1 cellular context compared by ENCODE assay signal in the genomic region with DNA sequence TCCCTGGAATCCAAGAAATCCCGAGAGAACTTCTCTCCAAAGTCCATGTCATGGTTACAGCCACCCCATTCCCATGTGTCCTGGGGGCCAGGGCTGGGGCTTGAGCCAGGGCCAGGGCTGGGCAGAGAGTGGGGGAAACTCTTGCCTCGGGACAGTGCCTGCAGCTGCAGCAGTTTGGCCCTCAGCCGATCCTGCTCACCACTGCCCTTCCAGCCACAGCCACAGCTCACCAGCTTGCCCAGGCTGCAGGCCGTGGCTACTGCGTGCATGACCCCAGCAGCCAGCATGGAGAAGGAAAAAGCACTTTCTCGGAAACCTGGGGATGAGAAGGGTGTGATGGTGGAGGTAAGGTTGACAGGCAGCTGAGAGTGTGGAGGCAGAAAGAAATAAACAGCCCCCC.
TF ChIP-seq lines count a peak whose summit lies in the region.

No MANE protein-coding gene starts in this region.

TF ChIP-seq in HepG2, 621 proteins besides CTCF, POLR2A, EP300 and RAD21:
- no peak for TF ChIP-seq ZBTB39 (CRISPR knock-in tag; IDR thresholded peaks at IDR 0.05)
